In genomic region chr12:56082967-56083366, GRCh38 we compare ENCODE assay signal across 13 cellular contexts. TPM values are rescaled to one million over a fixed set of nuclear protein-coding genes. Genes with fewer than 3 reads are reported as not detected.
A peak's percentile ranks its signal among the peaks of the same experiment; 100 is the strongest.
DNase-seq lines count a peak whose midpoint lies in the region; TF ChIP-seq lines count a peak whose summit lies in the region.
"Had no signal": no experiment of that assay in that cellular context is flagged by ENCODE, and none has a peak within 500 bp of the region (broad histone marks: within the 10 kb centered on the region; RNA-seq: fewer than 3 reads in every experiment).

No MANE protein-coding gene starts in this region.

- H3K27ac ChIP-seq in PC-9 (no peak overlapping the region), duodenal mucosa (ENCODE audit: low read depth, low read length) (peak overlapping the region; percentile 96), mesendoderm (ENCODE audit: low read depth, low read length) (no peak overlapping the region)

- H2BK120ac ChIP-seq in mesendoderm (ENCODE audit: low read depth, low read length): no peak overlapping the region

- H3K36me3 ChIP-seq in PC-9 (ENCODE audit: low read depth): peaks cover 19% of the 10 kb centered on the region
- peaks cover 18 to 39% of the 10 kb centered on the region in 2 donors for H3K36me3 ChIP-seq in duodenal mucosa (ENCODE audit: control insufficient read depth in 1 of 2, insufficient read depth in 2 of 2, low read length in 2 of 2)
- no peaks in the 10 kb centered on the region for H3K36me3 ChIP-seq in mesendoderm (ENCODE audit: control insufficient read depth, insufficient read depth, low read length)

- no peak overlapping the region for H2BK15ac ChIP-seq in mesendoderm (replicated peaks; ENCODE audit: low read depth)

- H3K9me3 ChIP-seq in PC-9 (ENCODE audit: insufficient read depth, low read depth) (no peaks in the 10 kb centered on the region), duodenal mucosa (ENCODE audit: control insufficient read depth in 1 of 2, low read length in 2 of 2) (no peaks in the 10 kb centered on the region)

- no peak for TF ChIP-seq CTCF in PC-9 (conservative IDR thresholded peaks at IDR 0.05)

- peaks cover 5% of the 10 kb centered on the region for H3K79me1 ChIP-seq in mesendoderm (ENCODE audit: low read length)

- H3K56ac ChIP-seq in mesendoderm (ENCODE audit: low read length): peak overlapping the region; percentile 2

- H2AFZ ChIP-seq in PC-9: no peak overlapping the region

- no CpG with 5 or more reads among the region's 3 CpGs for WGBS in mesendoderm (ENCODE audit: extremely low coverage, insufficient coverage, low lambda C conversion rate)

- intact Hi-C loops in PC-9 (cut with micrococcal nuclease; ENCODE audit: unreplicated experiment): no loop called here

- no peak overlapping the region for H3K18ac ChIP-seq in mesendoderm (ENCODE audit: low read length)

- no peak overlapping the region for H2BK5ac ChIP-seq in mesendoderm (ENCODE audit: low read length)

- H3K4me2 ChIP-seq in PC-9 (peak overlapping the region; percentile 93; the same call in 1 of the 2 replicates), mesendoderm (ENCODE audit: low read length) (no peak overlapping the region)

- no TSS peak for BruUV-seq in PC-9 (replicated peaks; lab: Mats Ljungman, UMichigan)

- CTCF ChIA-PET in PC-9 (lab: Charles Lee): interaction anchor here (0.6 kb wide), 1 partner anchor 274 kb away, joined by 8 read pairs; no protein-coding TSS in a partner anchor

- no peak overlapping the region for H4K8ac ChIP-seq in mesendoderm (ENCODE audit: low read depth, low read length)

- H3F3A ChIP-seq in PC-9 (ENCODE audit: insufficient read depth, low read depth): peaks cover 29% of the 10 kb centered on the region

- H4K20me1 ChIP-seq in PC-9 (ENCODE audit: insufficient read depth): peaks cover 6% of the 10 kb centered on the region; the same call in 1 of the 2 replicates

- DNase-seq in PC-9 (no peak), mesendoderm (no peak), putamen (ENCODE audit: low spot score) (peak; percentile 97), T1000 (lab: John Stamatoyannopoulos, UW) (no peak), NCI-H524 treated with DMSO at 0.1 percent for 48 hours (lab: John Stamatoyannopoulos, UW) (no peak), cerebellar nuclear complex (lab: John Stamatoyannopoulos, UW) (no peak)
- DNase-seq in activated T-cell treated with anti-CD3 and anti-CD28 coated beads, Interleukin-2, amount 50 U/mL, for 48 hours: no peak
- DNase-seq: CD8-positive, alpha-beta memory T cell; naive thymus-derived CD4-positive, alpha-beta T cell; NCI-H146; NCI-H82; RPMI8226 had no signal

- H3K9ac ChIP-seq in duodenal mucosa (ENCODE audit: low read depth in 1 of 2, low read length in 2 of 2) (peak overlapping the region; percentile 63 to 96), mesendoderm (ENCODE audit: low read length) (no peak overlapping the region)

- POLR2A ChIA-PET in PC-9 (lab: Charles Lee; ENCODE audit: unreplicated experiment): no interaction called here

- H3K79me2 ChIP-seq in PC-9 (ENCODE audit: low read depth) (peaks cover 46% of the 10 kb centered on the region), mesendoderm (ENCODE audit: control insufficient read depth, insufficient read depth, low read length) (peaks cover 15% of the 10 kb centered on the region)

- peaks cover 50% of the 10 kb centered on the region for H3K4me1 ChIP-seq in PC-9 (replicated peaks; ENCODE audit: insufficient read depth)
- H3K4me1 ChIP-seq in duodenal mucosa (ENCODE audit: control insufficient read depth in 1 of 2, insufficient read depth in 2 of 2, low read length in 2 of 2): peaks cover 35 to 59% of the 10 kb centered on the region in 2 donors
- H3K4me1 ChIP-seq in mesendoderm (ENCODE audit: control insufficient read depth, low read depth, low read length): peaks cover 6% of the 10 kb centered on the region

- H4K5ac ChIP-seq in mesendoderm (ENCODE audit: low read length): no peak overlapping the region

- no peaks in the 10 kb centered on the region for H3K9me2 ChIP-seq in PC-9 (ENCODE audit: insufficient read depth)

- no peak overlapping the region for H2AK5ac ChIP-seq in mesendoderm (ENCODE audit: low read length)

- no peaks in the 10 kb centered on the region for H3K27me3 ChIP-seq in PC-9 (ENCODE audit: insufficient read depth, low read depth)
- no peaks in the 10 kb centered on the region for H3K27me3 ChIP-seq in duodenal mucosa (ENCODE audit: control insufficient read depth in 1 of 2, insufficient read depth in 2 of 2, low read length in 2 of 2)
- H3K27me3 ChIP-seq in mesendoderm (ENCODE audit: insufficient read depth, low read length, poor library complexity): no peaks in the 10 kb centered on the region

- H3K23ac ChIP-seq in mesendoderm (ENCODE audit: low read length): no peak overlapping the region

- H3K4me3 ChIP-seq in PC-9 (no peak overlapping the region), duodenal mucosa (ENCODE audit: low read depth in 1 of 2, low read length in 2 of 2) (peak overlapping the region; percentile 64 to 83), mesendoderm (ENCODE audit: low read length) (no peak overlapping the region)

- H3K4ac ChIP-seq in mesendoderm (ENCODE audit: low read depth, low read length): no peak overlapping the region

RNA-seq across cellular contexts. Expression of gene ERBB3, which starts 3.0 kb away (rescaled TPM):
- 127 and 145 TPM in 2 replicates for total RNA-seq in PC-9 (2021)
- polyA plus RNA-seq in mesendoderm (2013, experiment 1 of 2): 29.3 TPM
- polyA plus RNA-seq in mesendoderm (2013, experiment 2 of 2): 30.6 TPM

RNA-seq across cellular contexts. Expression of gene PA2G4, which starts 21.4 kb away (rescaled TPM):
- total RNA-seq in PC-9 (2021): 120 and 159 TPM in 2 replicates
- polyA plus RNA-seq in mesendoderm (2013, experiment 1 of 2): 327 TPM
- 330 TPM for polyA plus RNA-seq in mesendoderm (2013, experiment 2 of 2)

RNA-seq across cellular contexts. Expression of gene RPL41, which starts 33.5 kb away (rescaled TPM):
- 3,423 and 4,460 TPM in 2 replicates for total RNA-seq in PC-9 (2021)
- polyA plus RNA-seq in mesendoderm (2013, experiment 1 of 2): 13,921 TPM
- 13,663 TPM for polyA plus RNA-seq in mesendoderm (2013, experiment 2 of 2)

RNA-seq across cellular contexts. Expression of gene ZC3H10, which starts 35.1 kb away (rescaled TPM):
- total RNA-seq in PC-9 (2021): 4.4 and 6.5 TPM in 2 replicates
- 2.1 TPM for polyA plus RNA-seq in mesendoderm (2013, experiment 1 of 2)
- polyA plus RNA-seq in mesendoderm (2013, experiment 2 of 2): 2.1 TPM

RNA-seq across cellular contexts. Expression of gene RPS26, which starts 41.2 kb away (rescaled TPM):
- total RNA-seq in PC-9 (2021): 25.2 and 43.3 TPM in 2 replicates
- 1,979 TPM for polyA plus RNA-seq in mesendoderm (2013, experiment 1 of 2)
- polyA plus RNA-seq in mesendoderm (2013, experiment 2 of 2): 1,984 TPM

Comparison
In these comparisons a context has a peak if more than half of its experiments do, and no peak if none do; other contexts are left out.
1. H3K4me3 ChIP-seq: peak in duodenal mucosa (2 of 2); none in PC-9 (single experiment) and mesendoderm (single experiment).